Comparison of ENCODE assay signal across 11 cellular contexts in the genomic region with DNA sequence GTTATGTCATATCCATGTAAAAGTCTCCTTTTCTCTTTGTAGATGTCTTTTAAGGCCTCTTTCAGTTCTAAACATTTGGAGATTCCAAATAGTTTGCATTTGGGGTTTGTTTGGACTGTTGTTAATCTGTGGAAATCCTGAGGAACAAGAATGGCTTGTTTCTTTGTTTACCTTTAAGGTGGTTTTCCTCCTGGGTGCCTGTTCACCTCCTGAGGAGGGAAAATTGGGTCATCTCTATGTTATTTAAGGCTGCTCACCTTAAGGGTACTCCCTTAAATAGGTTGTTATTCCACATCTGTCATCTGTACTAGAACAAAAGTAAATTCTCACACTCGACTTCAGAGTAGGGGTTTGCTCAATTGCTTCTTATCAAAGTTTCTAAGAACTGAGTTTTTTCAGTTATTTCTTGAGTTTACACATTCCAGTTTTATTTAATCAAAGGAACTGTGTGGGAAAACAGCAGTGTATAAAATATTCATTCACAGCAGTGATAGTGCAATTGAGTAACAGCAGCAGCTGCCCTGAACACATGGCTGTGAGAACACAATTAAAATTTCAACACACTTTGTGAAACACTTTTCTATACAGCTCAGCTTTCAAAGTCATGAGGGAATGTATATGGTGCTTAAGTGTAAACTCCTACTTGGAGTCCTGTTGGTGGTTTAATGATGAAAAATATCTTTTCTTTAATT.
DNase-seq lines count a peak whose midpoint lies in the region; ATAC-seq, FAIRE-seq and TF ChIP-seq lines count a peak whose summit lies in the region.
"Had no signal": no experiment of that assay in that cellular context is flagged by ENCODE, and none has a peak within 500 bp of the region (broad histone marks: within the 10 kb centered on the region; RNA-seq: fewer than 3 reads in every experiment).

No MANE protein-coding gene starts in this region.

- H2AFZ ChIP-seq in endothelial cell of umbilical vein (ENCODE audit: low read depth, low read length): peak overlapping the region; percentile 13

- no peak for TF ChIP-seq POLR2A in endothelial cell of umbilical vein (IDR thresholded peaks at IDR 0.05; ENCODE audit: low read depth, low read length)

- no peaks in the 10 kb centered on the region for H4K20me1 ChIP-seq in endothelial cell of umbilical vein (replicated peaks; ENCODE audit: control insufficient read depth, extremely low read depth, insufficient read depth, low read length)

- no peaks in the 10 kb centered on the region for H3K36me3 ChIP-seq in endothelial cell of umbilical vein (ENCODE audit: control insufficient read depth in 2 of 2, extremely low read depth in 1 of 2, insufficient read depth in 2 of 2, low read length in 2 of 2)

- no peak for TF ChIP-seq CTCF in AG10803 (conservative IDR thresholded peaks at IDR 0.05; ENCODE audit: low read length)
- no peak for TF ChIP-seq CTCF in LNCaP clone FGC (IDR thresholded peaks at IDR 0.05; ENCODE audit: control insufficient read depth, extremely low read depth, insufficient read depth)
- no peak for TF ChIP-seq CTCF in endothelial cell of umbilical vein (IDR thresholded peaks at IDR 0.05; ENCODE audit: extremely low read depth in 1 of 2, insufficient read depth in 1 of 2, low read depth in 1 of 2, low read length in 2 of 2)
- no peak for TF ChIP-seq CTCF in omental fat pad (IDR thresholded peaks at IDR 0.05)

- no peak overlapping the region for H3K27ac ChIP-seq in endothelial cell of umbilical vein (ENCODE audit: insufficient read depth, low read depth, low read length)

- H3K4me1 ChIP-seq in endothelial cell of umbilical vein (ENCODE audit: control insufficient read depth, extremely low read depth, insufficient read depth, low read length): peaks cover 55% of the 10 kb centered on the region

- CTCF ChIA-PET in endothelial cell of umbilical vein (lab: Charles Lee): no interaction called here

- peak; percentile 51 for ATAC-seq in omental fat pad (ENCODE audit: low FRiP score)
- no peak for ATAC-seq in HG02884 (IDR thresholded peaks at IDR 0.05; ENCODE audit: unreplicated experiment)

- no peaks in the 10 kb centered on the region for H3K79me2 ChIP-seq in endothelial cell of umbilical vein (ENCODE audit: control insufficient read depth, insufficient read depth, low read length)

- H3K9me3 ChIP-seq in endothelial cell of umbilical vein (replicated peaks; ENCODE audit: control insufficient read depth, insufficient read depth, low read length): no peaks in the 10 kb centered on the region

- H3K4me3 ChIP-seq in AG10803 (ENCODE audit: low read length) (no peak overlapping the region), LNCaP clone FGC (ENCODE audit: low read depth, low read length) (peak overlapping the region; percentile 10; the same call in 1 of the 2 replicates), endothelial cell of umbilical vein (replicated peaks in 1 of 3; ENCODE audit: insufficient read depth in 1 of 3, low read depth in 1 of 3, low read length in 3 of 3) (no peak overlapping the region)

- H3K27me3 ChIP-seq in endothelial cell of umbilical vein (ENCODE audit: control insufficient read depth in 2 of 2, insufficient read depth in 2 of 2, low read length in 2 of 2): no peaks in the 10 kb centered on the region

- no TSS peak for BruUV-seq in endothelial cell of umbilical vein (replicated peaks; lab: Mats Ljungman, UMichigan)

- dilution Hi-C loops in endothelial cell of umbilical vein (cut with MboI; ENCODE audit: extremely low pct_ligation_motif_present, low sequenced_read_pairs): no loop called here

- H3K9ac ChIP-seq in endothelial cell of umbilical vein (replicated peaks; ENCODE audit: extremely low read depth, insufficient read depth, low read length): no peak overlapping the region

- H3K9me1 ChIP-seq in endothelial cell of umbilical vein (replicated peaks; ENCODE audit: control insufficient read depth, extremely low read depth, insufficient read depth, low read length): no peaks in the 10 kb centered on the region

- DNase-seq in AG10803 (ENCODE audit: low read depth): peak; percentile 68
- DNase-seq in LNCaP clone FGC (ENCODE audit: low read depth): peak; percentile 86
- DNase-seq in endothelial cell of umbilical vein (ENCODE audit: low read depth, low spot score): no peak
- DNase-seq in omental fat pad (ENCODE audit: low spot score): no peak
- no peak for DNase-seq in RKO (ENCODE audit: low spot score)
- DNase-seq in stimulated activated naive CD4-positive, alpha-beta T cell treated with Interleukin-2 at 50 U/mL for 16 hours (lab: John Stamatoyannopoulos, UW): no peak
- DNase-seq in Kasumi-1 (lab: John Stamatoyannopoulos, UW): no peak
- DNase-seq: MV-4-11, occipital lobe had no signal

- intact Hi-C loops in endothelial cell of umbilical vein (cut with micrococcal nuclease): loop anchor here (10.0 kb wide), 1 partner anchor 569 kb away; a partner anchor contains a TSS

- FAIRE-seq in endothelial cell of umbilical vein (lab: Jason Lieb, UNC): no peak
- FAIRE-seq: D721Med had no signal

- H3K4me2 ChIP-seq in endothelial cell of umbilical vein (ENCODE audit: insufficient read depth, low read length): no peak overlapping the region

- POLR2A ChIA-PET in endothelial cell of umbilical vein (lab: Charles Lee): no interaction called here

TF ChIP-seq in endothelial cell of umbilical vein, 7 proteins besides CTCF, POLR2A, EP300 and RAD21:
- TF ChIP-seq JUN (IDR thresholded peaks at IDR 0.05; ENCODE audit: borderline replicate concordance, insufficient read depth, insufficient read length, low read depth) (no peak), FOS (IDR thresholded peaks at IDR 0.05; ENCODE audit: borderline replicate concordance, insufficient read depth, low read length) (no peak), EZH2 (IDR thresholded peaks at IDR 0.05; ENCODE audit: borderline replicate concordance, low read depth, low read length, severe bottlenecking) (no peak), MYC (IDR thresholded peaks at IDR 0.05; ENCODE audit: low read depth, low read length) (no peak)
TF ChIP-seq in endothelial cell of umbilical vein: peak in this region for 0.

Comparison
In these comparisons a context has a peak if more than half of its experiments do, and no peak if none do; other contexts are left out.
1. DNase-seq: peak in AG10803 (single experiment) and LNCaP clone FGC (single experiment); none in endothelial cell of umbilical vein (single experiment), omental fat pad (single experiment), RKO (single experiment), stimulated activated naive CD4-positive, alpha-beta T cell treated with Interleukin-2 at 50 U/mL for 16 hours (single experiment) and Kasumi-1 (0 of 2).